8 cellular contexts compared by ENCODE assay signal in genomic region chr2:200944467-200945394, GRCh38. TPM values are rescaled to one million over a fixed set of nuclear protein-coding genes. Genes with fewer than 3 reads are reported as not detected.
DNase-seq lines count a peak whose midpoint lies in the region; ATAC-seq, FAIRE-seq and TF ChIP-seq lines count a peak whose summit lies in the region.

No MANE protein-coding gene starts in this region.

- no peaks in the 10 kb centered on the region for H3K9me1 ChIP-seq in K562 (ENCODE audit: control insufficient read depth, insufficient read depth, low read length)

- H3K4me3 ChIP-seq in K562 (no peak overlapping the region), skeletal muscle satellite cell (ENCODE audit: low read length) (no peak overlapping the region), gastrocnemius medialis (no peak overlapping the region), GM23338 (no peak overlapping the region)

- H3K4me1 Mint-ChIP-seq in GM23338 = no peaks in the 10 kb centered on the region

- H3K36me3 ChIP-seq in K562 (ENCODE audit: control insufficient read depth, insufficient read depth, low read length) (peaks cover 82% of the 10 kb centered on the region), skeletal muscle satellite cell (ENCODE audit: insufficient read depth, low read length) (peaks cover 35% of the 10 kb centered on the region), gastrocnemius medialis (peaks cover 0 to 79% of the 10 kb centered on the region in 2 donors), GM23338 (ENCODE audit: insufficient read depth) (peaks cover 65% of the 10 kb centered on the region)

- TF ChIP-seq CTCF in K562 (IDR thresholded peaks at IDR 0.05 in 2 of 3, conservative IDR thresholded peaks at IDR 0.05 in 1 of 3; ENCODE audit: insufficient read depth in 2 of 3, low read depth in 1 of 3, low read length in 3 of 3) (no peak), gastrocnemius medialis (IDR thresholded peaks at IDR 0.05 in 4 of 5, conservative IDR thresholded peaks at IDR 0.05 in 1 of 5) (no peak), GM23338 (conservative IDR thresholded peaks at IDR 0.05; ENCODE audit: low read depth in 2 of 2) (no peak)

- FAIRE-seq in RCC 7860 (lab: Jason Lieb, UNC) = peak; percentile 89
- peak; percentile 75 for FAIRE-seq in K562 (lab: Jason Lieb, UNC)
- FAIRE-seq in GM19239 (lab: Jason Lieb, UNC) = no peak

- H4K20me1 ChIP-seq in K562 (replicated peaks; ENCODE audit: control insufficient read depth, insufficient read depth, low read length) = no peaks in the 10 kb centered on the region
- peaks cover 6% of the 10 kb centered on the region; the same call in 1 of the 2 replicates for H4K20me1 ChIP-seq in GM23338 (replicated peaks; ENCODE audit: insufficient read depth)

- H3K27me3 Mint-ChIP-seq in GM23338 (ENCODE audit: insufficient read depth, low read depth, poor library complexity) = no peaks in the 10 kb centered on the region

- H2AFZ ChIP-seq in K562 (ENCODE audit: low read depth, low read length) (peak overlapping the region; percentile 24; the same call in 1 of the 2 replicates), GM23338 (no peak overlapping the region)

- H3K27me3 ChIP-seq in K562 (ENCODE audit: control insufficient read depth in 2 of 2, insufficient read depth in 2 of 2, low read length in 2 of 2) (no peaks in the 10 kb centered on the region), skeletal muscle satellite cell (ENCODE audit: control insufficient read depth, insufficient read depth, low read length) (no peaks in the 10 kb centered on the region), gastrocnemius medialis (no peaks in the 10 kb centered on the region), GM23338 (ENCODE audit: insufficient read depth) (no peaks in the 10 kb centered on the region)

- BruUV-seq in K562 (replicated peaks; lab: Mats Ljungman, UMichigan) = no TSS peak

- ATAC-seq in K562 (peak; percentile 71), gastrocnemius medialis (no peak), GM23338 (no peak)

- in situ Hi-C loops in K562 (cut with MboI) = no loop called here
- in situ Hi-C loops in gastrocnemius medialis (cut with MboI; ENCODE audit: low sequenced_read_pairs in 4 of 4) = no loop called here

- intact Hi-C loops in K562 (cut with micrococcal nuclease) = no loop called here
- intact Hi-C loops in gastrocnemius medialis (cut with DNase I; ENCODE audit: low total_unique reads) = no loop called here

- no peak for TF ChIP-seq POLR2A in K562 (conservative IDR thresholded peaks at IDR 0.05)
- TF ChIP-seq POLR2A in gastrocnemius medialis (IDR thresholded peaks at IDR 0.05) = no peak

- H3K9me3 Mint-ChIP-seq in GM23338 = no peaks in the 10 kb centered on the region

- H3K27ac Mint-ChIP-seq in GM23338 = no peak overlapping the region

- POLR2A ChIA-PET in K562 (lab: Yijun Ruan, JAX) = interaction anchor here (0.6 to 1.6 kb wide), 5 partner anchors 8 to 210 kb away, joined by 3 to 9 read pairs (median 4); partner anchors contain the start of gene ORC2

- no peak overlapping the region for H3K4me3 Mint-ChIP-seq in GM23338

- peak overlapping the region; percentile 70; the same call in 2 of the 3 replicates for H3K27ac ChIP-seq in K562 (ENCODE audit: extremely low read depth, low read depth, low read length)
- no peak overlapping the region for H3K27ac ChIP-seq in gastrocnemius medialis
- no peak overlapping the region for H3K27ac ChIP-seq in GM23338 (ENCODE audit: low read depth)

- TF ChIP-seq RAD21 in K562 (CRISPR knock-in tag; conservative IDR thresholded peaks at IDR 0.05 in 1 of 2, IDR thresholded peaks at IDR 0.05 in 1 of 2) = no peak

- no peaks in the 10 kb centered on the region for H3F3A ChIP-seq in GM23338 (replicated peaks; ENCODE audit: low read depth)

- H3K79me2 ChIP-seq in K562 (ENCODE audit: control insufficient read depth, insufficient read depth, low read length) (no peaks in the 10 kb centered on the region; the same call in 2 of the 3 replicates), GM23338 (replicated peaks; ENCODE audit: insufficient read depth) (no peaks in the 10 kb centered on the region)

- H3K9me3 ChIP-seq in K562 (replicated peaks; ENCODE audit: control insufficient read depth, insufficient read depth, low read depth, low read length) (no peaks in the 10 kb centered on the region), skeletal muscle satellite cell (replicated peaks; ENCODE audit: low read length) (no peaks in the 10 kb centered on the region), gastrocnemius medialis (no peaks in the 10 kb centered on the region)

- whole genome bisulfite sequencing in K562 (ENCODE audit: insufficient coverage, low coverage, missing lambda C conversion rate) = 58% methylated on average over 10 of the region's 12 CpGs

- no peaks in the 10 kb centered on the region for H3K9me2 ChIP-seq in GM23338 (ENCODE audit: insufficient read depth)

- DNase-seq in EH (ENCODE audit: low read depth) (peak; percentile 90), RCC 7860 (ENCODE audit: low spot score) (peak; percentile 86), K562 (ENCODE audit: extremely low read depth in 1 of 4, low spot score in 3 of 4) (peak in 1 of 4 experiments; percentile 50), gastrocnemius medialis (no peak), GM23338 (ENCODE audit: low spot score) (no peak), GM19239 (ENCODE audit: insufficient read length, low spot score) (no peak), NCI-H2029 (lab: John Stamatoyannopoulos, UW) (no peak)

- CTCF ChIA-PET in K562 (lab: Yijun Ruan, JAX; ENCODE audit: low intra/inter-chr PET ratio) = no interaction called here

- TF ChIP-seq EP300 in K562 (IDR thresholded peaks at IDR 0.05; ENCODE audit: low read length) = no peak

- peaks cover 57% of the 10 kb centered on the region for H3K36me3 Mint-ChIP-seq in GM23338 (ENCODE audit: low read depth)

- H3K4me1 ChIP-seq in K562 (replicated peaks in 1 of 2; ENCODE audit: control insufficient read depth in 2 of 2, insufficient read depth in 2 of 2, low read length in 2 of 2) = peaks cover 0 to 2% of the 10 kb centered on the region in 2 experiments; a peak in 1 of 5 replicates
- peaks cover 19% of the 10 kb centered on the region for H3K4me1 ChIP-seq in skeletal muscle satellite cell (ENCODE audit: control insufficient read depth, insufficient read depth, low read length)
- H3K4me1 ChIP-seq in gastrocnemius medialis = no peaks in the 10 kb centered on the region
- no peaks in the 10 kb centered on the region for H3K4me1 ChIP-seq in GM23338 (ENCODE audit: insufficient read depth)

- H3K9ac ChIP-seq in K562 (ENCODE audit: insufficient read depth in 1 of 2, low read depth in 2 of 2, low read length in 2 of 2) (no peak overlapping the region), skeletal muscle satellite cell (ENCODE audit: low read depth, low read length) (no peak overlapping the region)

- no peak overlapping the region for H3K4me2 ChIP-seq in K562 (ENCODE audit: insufficient read depth, low read length)
- H3K4me2 ChIP-seq in skeletal muscle satellite cell (ENCODE audit: low read length) = peak overlapping the region; percentile 30
- no peak overlapping the region for H3K4me2 ChIP-seq in GM23338

RNA-seq across cellular contexts. Expression of gene ORC2, which starts 18.7 kb away (rescaled TPM):
- total RNA-seq in K562 (2011; cell fraction: chromatin; rRNA removed; ENCODE audit: low replicate concordance) = 21.5 and 77.6 TPM in 2 replicates
- total RNA-seq in K562 (2011; cell fraction: nucleolus; rRNA removed) = 10.7 and 12.2 TPM in 2 replicates
- total RNA-seq in K562 (2011; cell fraction: nucleoplasm; rRNA removed) = 28.1 and 40.5 TPM in 2 replicates
- total RNA-seq in K562 (2014; rRNA removed) = 15.4 and 16.6 TPM in 2 replicates
- 36.2 and 41.0 TPM in 2 replicates for total RNA-seq in K562 (2014; rRNA removed; fragmentation: Illumina TruSeq; extraction: Trizol)
- total RNA-seq in K562 (2015; rRNA removed; fragmentation: Illumina TruSeq; extraction: Trizol) = 28.1 and 30.9 TPM in 2 replicates
- 41.1 and 42.3 TPM in 2 replicates for total RNA-seq in K562 (2021)
- polyA plus RNA-seq in K562 (2011; rRNA removed) = 14.9 and 19.0 TPM in 2 replicates
- 3.3 and 6.9 TPM in 2 replicates for polyA plus RNA-seq in K562 (2011; cell fraction: cytosol; rRNA removed)
- polyA plus RNA-seq in K562 (2011; cell fraction: nucleus; rRNA removed) = 31.6 and 51.0 TPM in 2 replicates
- polyA plus RNA-seq in K562 (2012) = 12.8 and 13.8 TPM in 2 replicates
- 24.2 and 25.8 TPM in 2 replicates for polyA plus RNA-seq in K562 (2014; fragmentation: Illumina TruSeq; extraction: Trizol)
- 1 to 10 TPM; 5.6 to 9.7 TPM for polyA plus RNA-seq in K562 (2014; fragmentation: Nextera tagmentation; extraction: Ambion mirVana)
- 17.9 and 18.4 TPM in 2 replicates for polyA plus RNA-seq in K562 (2014; rRNA removed)
- polyA minus RNA-seq in K562 (2011; rRNA and poly(A)+ RNA removed) = 12.9 and 20.4 TPM in 2 replicates
- 14.2 and 19.1 TPM in 2 replicates for polyA minus RNA-seq in K562 (2011; cell fraction: cytosol; rRNA and poly(A)+ RNA removed)
- polyA minus RNA-seq in K562 (2011; cell fraction: nucleus; rRNA and poly(A)+ RNA removed) = 8.5 and 18.2 TPM in 2 replicates
- total RNA-seq in skeletal muscle satellite cell (2012; rRNA removed) = 11.2 and 12.0 TPM in 2 replicates
- total RNA-seq in gastrocnemius medialis = 10 to 100 TPM in 1 of 4 donors, 1 to 10 TPM in 3; 4.7 to 16.1 (median 6.8) TPM
- 42.0 and 47.5 TPM in 2 replicates for total RNA-seq in GM23338 (2014; rRNA removed; shearing (Covaris generic))
- 26.0 and 26.1 TPM in 2 replicates for polyA plus RNA-seq in GM23338 (2016; fragmentation: Nextera tagmentation; extraction: Ambion mirVana)

RNA-seq across cellular contexts. Expression of gene NIF3L1, which starts 55.6 kb away (rescaled TPM):
- total RNA-seq in K562 (2011; cell fraction: chromatin; rRNA removed; ENCODE audit: low replicate concordance) = 52.0 and 72.3 TPM in 2 replicates
- total RNA-seq in K562 (2011; cell fraction: nucleolus; rRNA removed) = 31.5 and 34.9 TPM in 2 replicates
- total RNA-seq in K562 (2011; cell fraction: nucleoplasm; rRNA removed) = 40.0 TPM in 2 replicates
- 26.7 and 29.4 TPM in 2 replicates for total RNA-seq in K562 (2014; rRNA removed)
- total RNA-seq in K562 (2014; rRNA removed; fragmentation: Illumina TruSeq; extraction: Trizol) = 44.7 and 45.6 TPM in 2 replicates
- total RNA-seq in K562 (2015; rRNA removed; fragmentation: Illumina TruSeq; extraction: Trizol) = 42.1 and 44.0 TPM in 2 replicates
- 28.1 and 33.3 TPM in 2 replicates for total RNA-seq in K562 (2021)
- polyA plus RNA-seq in K562 (2011; rRNA removed) = 89.5 and 90.8 TPM in 2 replicates
- polyA plus RNA-seq in K562 (2011; cell fraction: cytosol; rRNA removed) = 61.1 and 98.7 TPM in 2 replicates
- 59.1 and 86.3 TPM in 2 replicates for polyA plus RNA-seq in K562 (2011; cell fraction: nucleus; rRNA removed)
- polyA plus RNA-seq in K562 (2012) = 24.6 and 28.1 TPM in 2 replicates
- polyA plus RNA-seq in K562 (2014; fragmentation: Illumina TruSeq; extraction: Trizol) = 51.2 and 64.4 TPM in 2 replicates
- 10 to 100 TPM; 79.3 to 80.0 TPM for polyA plus RNA-seq in K562 (2014; fragmentation: Nextera tagmentation; extraction: Ambion mirVana)
- polyA plus RNA-seq in K562 (2014; rRNA removed) = 44.5 and 50.5 TPM in 2 replicates
- 88.6 and 112 TPM in 2 replicates for polyA minus RNA-seq in K562 (2011; rRNA and poly(A)+ RNA removed)
- 16.1 and 27.1 TPM in 2 replicates for polyA minus RNA-seq in K562 (2011; cell fraction: cytosol; rRNA and poly(A)+ RNA removed)
- 18.6 and 35.0 TPM in 2 replicates for polyA minus RNA-seq in K562 (2011; cell fraction: nucleus; rRNA and poly(A)+ RNA removed)
- 22.8 and 31.5 TPM in 2 replicates for total RNA-seq in skeletal muscle satellite cell (2012; rRNA removed)
- total RNA-seq in gastrocnemius medialis = 10 to 100 TPM; 17.0 to 28.7 (median 22.4) TPM
- total RNA-seq in GM23338 (2014; rRNA removed; shearing (Covaris generic)) = 53.0 and 63.9 TPM in 2 replicates
- polyA plus RNA-seq in GM23338 (2016; fragmentation: Nextera tagmentation; extraction: Ambion mirVana) = 62.8 and 70.8 TPM in 2 replicates

RNA-seq across cellular contexts. Expression of gene PPIL3, which starts 55.9 kb away (rescaled TPM):
- 33.1 and 77.5 TPM in 2 replicates for total RNA-seq in K562 (2011; cell fraction: chromatin; rRNA removed; ENCODE audit: low replicate concordance)
- 18.7 and 23.0 TPM in 2 replicates for total RNA-seq in K562 (2011; cell fraction: nucleolus; rRNA removed)
- 36.6 and 42.0 TPM in 2 replicates for total RNA-seq in K562 (2011; cell fraction: nucleoplasm; rRNA removed)
- total RNA-seq in K562 (2014; rRNA removed) (22.4 and 30.3 TPM in 2 replicates), K562 (2014; rRNA removed; fragmentation: Illumina TruSeq; extraction: Trizol) (42.1 and 45.9 TPM in 2 replicates), K562 (2015; rRNA removed; fragmentation: Illumina TruSeq; extraction: Trizol) (38.6 and 40.5 TPM in 2 replicates), K562 (2021) (24.3 and 26.5 TPM in 2 replicates), gastrocnemius medialis (10 to 100 TPM in 3 of 4 donors, 1 to 10 TPM in 1; 8.4 to 29.2 (median 14.3) TPM)
- polyA plus RNA-seq in K562 (2011; rRNA removed) (65.0 and 66.2 TPM in 2 replicates), K562 (2014; fragmentation: Illumina TruSeq; extraction: Trizol) (38.4 and 49.0 TPM in 2 replicates), K562 (2014; fragmentation: Nextera tagmentation; extraction: Ambion mirVana) (10 to 100 TPM; 59.4 to 64.6 TPM), K562 (2014; rRNA removed) (41.9 and 51.8 TPM in 2 replicates), GM23338 (2016; fragmentation: Nextera tagmentation; extraction: Ambion mirVana) (42.1 and 54.0 TPM in 2 replicates)
- polyA plus RNA-seq in K562 (2011; cell fraction: cytosol; rRNA removed) = 17.0 and 36.1 TPM in 2 replicates
- 26.8 and 41.6 TPM in 2 replicates for polyA plus RNA-seq in K562 (2011; cell fraction: nucleus; rRNA removed)
- polyA plus RNA-seq in K562 (2012) = 32.8 and 35.0 TPM in 2 replicates
- 32.2 and 47.3 TPM in 2 replicates for polyA minus RNA-seq in K562 (2011; rRNA and poly(A)+ RNA removed)
- 9.5 and 11.4 TPM in 2 replicates for polyA minus RNA-seq in K562 (2011; cell fraction: cytosol; rRNA and poly(A)+ RNA removed)
- 12.1 and 23.3 TPM in 2 replicates for polyA minus RNA-seq in K562 (2011; cell fraction: nucleus; rRNA and poly(A)+ RNA removed)
- 34.3 and 42.1 TPM in 2 replicates for total RNA-seq in skeletal muscle satellite cell (2012; rRNA removed)
- 42.9 and 123 TPM in 2 replicates for total RNA-seq in GM23338 (2014; rRNA removed; shearing (Covaris generic))

Comparison
In these comparisons a context has a peak if more than half of its experiments do, and no peak if none do; other contexts are left out.
1. DNase-seq: peak in EH (single experiment) and RCC 7860 (single experiment); none in gastrocnemius medialis (0 of 2), GM23338 (single experiment), GM19239 (single experiment) and NCI-H2029 (single experiment).